8 cellular contexts compared by ENCODE assay signal in genomic region chr4:7070729-7071511, GRCh38.
DNase-seq lines count a peak whose midpoint lies in the region; ATAC-seq lines count a peak whose summit lies in the region.

No MANE protein-coding gene starts in this region.

- peak; percentile 40 for ATAC-seq in HG03060 (IDR thresholded peaks at IDR 0.05; ENCODE audit: low read depth, unreplicated experiment)
- ATAC-seq in activated CD4-positive, CD25-positive, alpha-beta regulatory T cell treated with anti-CD3 and anti-CD28 coated beads, Interleukin-2, amount 50 U/mL, for 24 hours = peak; percentile 30

- H3K27ac ChIP-seq in caudate nucleus (ENCODE audit: low read depth, low read length) = no peak overlapping the region

- DNase-seq in NCI-H1417 (lab: John Stamatoyannopoulos, UW) (peak; percentile 69 to 88 (median 86)), NCI-H1417 treated with DMSO at 0.1 percent for 48 hours (lab: John Stamatoyannopoulos, UW) (no peak), NCI-H345 (lab: John Stamatoyannopoulos, UW) (peak; percentile 77), caudate nucleus (lab: John Stamatoyannopoulos, UW) (peak in 57 of 61 donors; percentile 12 to 83 (median 59)), kidney tubule cell (ENCODE audit: low spot score) (peak; percentile 85)
- DNase-seq in stimulated activated CD4-positive, alpha-beta T cell treated with anti-CD3 and anti-CD28 coated beads, Interleukin-4, amount 100 ng/mL, for 1 hour = peak; percentile 88
